ENCODE assay signal across 22 cellular contexts in genomic region chr13:33426131-33426530, GRCh38.
"Had no signal": no experiment of that assay in that cellular context is flagged by ENCODE, and none has a peak within 500 bp of the region (broad histone marks: within the 10 kb centered on the region; RNA-seq: fewer than 3 reads in every experiment).

No MANE protein-coding gene starts in this region.

- H3K4me1 Mint-ChIP-seq: activated CD4-positive, alpha-beta T cell treated with anti-CD3 and anti-CD28 coated beads, Interleukin-2, amount 10 ng/mL, durations not matched to agents 24 days and 14 days; activated CD8-positive, alpha-beta memory T cell treated with anti-CD3 and anti-CD28 coated beads, Interleukin-2, amount 10 ng/mL, durations not matched to agents 7 days and 5 days; activated naive CD4-positive, alpha-beta T cell treated with anti-CD3 and anti-CD28 coated beads, Interleukin-2, amount 50 U/mL, for 24 hours had no signal

- H3K36me3 Mint-ChIP-seq: activated CD8-positive, alpha-beta memory T cell treated with anti-CD3 and anti-CD28 coated beads, Interleukin-2, amount 10 ng/mL, durations not matched to agents 7 days and 5 days; activated naive CD4-positive, alpha-beta T cell treated with anti-CD3 and anti-CD28 coated beads, Interleukin-2, amount 50 U/mL, for 24 hours had no signal

- DNase-seq: activated B cell treated with CpG ODN at 0.5 μM for 24 hours; activated CD4-positive, alpha-beta T cell treated with anti-CD3 and anti-CD28 coated beads for 1 hour; activated CD4-positive, alpha-beta T cell treated with anti-CD3 and anti-CD28 coated beads, Interleukin-2, amount 10 ng/mL, durations not matched to agents 24 days and 14 days; activated CD4-positive, alpha-beta T cell treated with anti-CD3 and anti-CD28 coated beads, Interleukin-2, amount 50 U/mL, for 48 hours; activated CD8-positive, alpha-beta memory T cell treated with anti-CD3 and anti-CD28 coated beads, Interleukin-2, amount 10 ng/mL, durations not matched to agents 7 days and 5 days; activated effector memory CD4-positive, alpha-beta T cell treated with Interleukin-2 at 50 U/mL for 16 hours; activated naive CD4-positive, alpha-beta T cell; activated T-cell treated with anti-CD3 and anti-CD28 coated beads, Interleukin-2, amount 50 U/mL, for 24 hours; aorta; central memory CD4-positive, alpha-beta T cell; cortex of kidney; NCI-H1105; NCI-H1436 treated with DMSO at 0.1 percent for 48 hours; NCI-H187 treated with DMSO at 0.1 percent for 48 hours; NCI-H2081 treated with DMSO at 0.1 percent for 48 hours; NCI-H446; NCI-H524; T-helper 1 cell had no signal

- H3K4me3 ChIP-seq: breast epithelium, SK-N-MC had no signal

- H3K27me3 Mint-ChIP-seq: activated CD8-positive, alpha-beta memory T cell treated with anti-CD3 and anti-CD28 coated beads, Interleukin-2, amount 10 ng/mL, durations not matched to agents 7 days and 5 days had no signal

- H3K4me1 ChIP-seq: breast epithelium had no signal

- H3K9me3 Mint-ChIP-seq: activated naive CD4-positive, alpha-beta T cell treated with anti-CD3 and anti-CD28 coated beads, Interleukin-2, amount 50 U/mL, for 24 hours; activated T-cell treated with anti-CD3 and anti-CD28 coated beads, Interleukin-2, amount 50 U/mL, for 24 hours; activated T-helper 1 cell treated with anti-CD3 and anti-CD28 coated beads, Interleukin-12 subunit alpha, Interleukin-12 subunit beta, Interleukin-2, Interleukin-4 antibody, amounts not matched to agents 30 ng/mL and 10 ng/mL and 1 ng/mL, durations not matched to agents 14 hours and 24 hours and 36 hours had no signal

- H3K27ac ChIP-seq: breast epithelium, SK-N-MC had no signal

- H3K9me3 ChIP-seq: breast epithelium had no signal

- H3K27ac Mint-ChIP-seq: activated B cell treated with CpG ODN at 0.5 μM for 24 hours; activated CD4-positive, alpha-beta T cell treated with anti-CD3 and anti-CD28 coated beads, Interleukin-2, amount 10 ng/mL, durations not matched to agents 24 days and 14 days; activated CD8-positive, alpha-beta memory T cell treated with anti-CD3 and anti-CD28 coated beads, Interleukin-2, amount 10 ng/mL, durations not matched to agents 7 days and 5 days; activated naive CD4-positive, alpha-beta T cell treated with anti-CD3 and anti-CD28 coated beads, Interleukin-2, amount 50 U/mL, for 24 hours; activated T-cell treated with anti-CD3 and anti-CD28 coated beads, Interleukin-2, amount 50 U/mL, for 24 hours; activated T-helper 1 cell treated with anti-CD3 and anti-CD28 coated beads, Interleukin-12 subunit alpha, Interleukin-12 subunit beta, Interleukin-2, Interleukin-4 antibody, amounts not matched to agents 30 ng/mL and 10 ng/mL and 1 ng/mL, durations not matched to agents 14 hours and 24 hours and 36 hours had no signal

- H3K4me3 Mint-ChIP-seq: activated B cell treated with CpG ODN at 0.5 μM for 24 hours; activated CD4-positive, alpha-beta T cell treated with anti-CD3 and anti-CD28 coated beads, Interleukin-2, amount 10 ng/mL, durations not matched to agents 24 days and 14 days; activated CD8-positive, alpha-beta memory T cell treated with anti-CD3 and anti-CD28 coated beads, Interleukin-2, amount 10 ng/mL, durations not matched to agents 7 days and 5 days; activated naive CD4-positive, alpha-beta T cell treated with anti-CD3 and anti-CD28 coated beads, Interleukin-2, amount 50 U/mL, for 24 hours; activated T-cell treated with anti-CD3 and anti-CD28 coated beads, Interleukin-2, amount 50 U/mL, for 24 hours; activated T-helper 1 cell treated with anti-CD3 and anti-CD28 coated beads, Interleukin-12 subunit alpha, Interleukin-12 subunit beta, Interleukin-2, Interleukin-4 antibody, amounts not matched to agents 30 ng/mL and 10 ng/mL and 1 ng/mL, durations not matched to agents 14 hours and 24 hours and 36 hours had no signal

- H3K36me3 ChIP-seq: breast epithelium had no signal

- H3K27me3 ChIP-seq: breast epithelium had no signal
